In genomic region chr7:100088621-100089457, GRCh38 we compare ENCODE assay signal across 8 cellular contexts. TPM values are rescaled to one million over a fixed set of nuclear protein-coding genes. Genes with fewer than 3 reads are reported as not detected.
A peak's percentile ranks its signal among the peaks of the same experiment; 100 is the strongest.
DNase-seq lines count a peak whose midpoint lies in the region; ATAC-seq and TF ChIP-seq lines count a peak whose summit lies in the region.

Gene COPS6 (plus strand): TSS chr7:100088969. CDS start chr7:100088991, 22 bp downstream.

- TF ChIP-seq CTCF in CD14-positive monocyte (IDR thresholded peaks at IDR 0.05): no peak
- no peak for TF ChIP-seq CTCF in psoas muscle (IDR thresholded peaks at IDR 0.05)
- no peak for TF ChIP-seq CTCF in upper lobe of right lung (IDR thresholded peaks at IDR 0.05)

- peak; percentile 80 for DNase-seq in CD14-positive monocyte (ENCODE audit: low spot score)
- DNase-seq in NAMALWA (ENCODE audit: low spot score): peak; percentile 81
- DNase-seq in T-helper 17 cell: peak; percentile 82 to 89 (median 87)
- peak; percentile 94 for DNase-seq in left ventricle myocardium superior
- DNase-seq in psoas muscle: peak; percentile 90 to 94
- DNase-seq in upper lobe of right lung: peak; percentile 93

- H3K4me3 Mint-ChIP-seq in CD14-positive monocyte (peak within 1 kb of the TSS; percentile 87 to 92), T-helper 17 cell (peak within 1 kb of the TSS; percentile 92)

- peaks cover under 1 to 4% (median 4%) of the 10 kb centered on the region in 3 donors for H3K27me3 Mint-ChIP-seq in CD14-positive monocyte (ENCODE audit: low read depth in 3 of 3)
- H3K27me3 Mint-ChIP-seq in T-helper 17 cell: no peaks in the 10 kb centered on the region

- H3K27ac Mint-ChIP-seq in CD14-positive monocyte (peak within 1 kb of the TSS; percentile 78 to 93 (median 90)), T-helper 17 cell (peak within 1 kb of the TSS; percentile 96)

- H3K9me3 ChIP-seq in T-helper 17 cell (ENCODE audit: control insufficient read depth, low read length, poor library complexity, severe bottlenecking): no peaks in the 10 kb centered on the region
- H3K9me3 ChIP-seq in psoas muscle: no peaks in the 10 kb centered on the region
- no peaks in the 10 kb centered on the region for H3K9me3 ChIP-seq in upper lobe of right lung

- intact Hi-C loops in CD14-positive monocyte (cut with micrococcal nuclease): loop anchor here (10.0 kb wide), 1 partner anchor 74 kb away; the partner anchor contains the start of gene ZKSCAN1 (in 2 of the 2)
- intact Hi-C loops in left ventricle myocardium superior (cut with micrococcal nuclease): no loop called here
- intact Hi-C loops in psoas muscle (cut with DNase I): loop anchor here in 1 of 2 donors (5.0 kb wide), 1 partner anchor 38 kb away; the partner anchor contains the start of gene MBLAC1
- intact Hi-C loops in upper lobe of right lung (cut with DNase I): no loop called here

- H3K4me3 ChIP-seq in psoas muscle (peak within 1 kb of the TSS; percentile 85), upper lobe of right lung (peak within 1 kb of the TSS; percentile 88)

- H3K4me1 Mint-ChIP-seq in CD14-positive monocyte (peaks cover 22% of the 10 kb centered on the region), T-helper 17 cell (peaks cover 12% of the 10 kb centered on the region)

- H3K27ac ChIP-seq in angular gyrus (ENCODE audit: low read depth, low read length): peak within 1 kb of the TSS; percentile 87
- H3K27ac ChIP-seq in psoas muscle: peak within 1 kb of the TSS; percentile 90
- peak within 1 kb of the TSS; percentile 94 for H3K27ac ChIP-seq in upper lobe of right lung

- H3K36me3 ChIP-seq in psoas muscle (ENCODE audit: insufficient read depth in 1 of 2, low read depth in 1 of 2) (peaks cover 4 to 38% of the 10 kb centered on the region in 2 donors), upper lobe of right lung (peaks cover 38% of the 10 kb centered on the region)

- WGBS in psoas muscle, 3 donors: 0 to 1% (median 0%) methylated on average over 63 to 68 of the region's 68 CpGs

- ATAC-seq in GM21360 (IDR thresholded peaks at IDR 0.05; ENCODE audit: unreplicated experiment): peak; percentile 48
- ATAC-seq in T-helper 17 cell: peak; percentile 85
- peak; percentile 90 for ATAC-seq in left ventricle myocardium superior
- ATAC-seq in psoas muscle: peak; percentile 85 to 95 (median 92)
- peak; percentile 96 for ATAC-seq in upper lobe of right lung

- H3K36me3 Mint-ChIP-seq in CD14-positive monocyte: peaks cover 36 to 37% of the 10 kb centered on the region in 2 donors
- peaks cover 7% of the 10 kb centered on the region for H3K36me3 Mint-ChIP-seq in T-helper 17 cell (ENCODE audit: low read depth)

- H3K9me3 Mint-ChIP-seq in CD14-positive monocyte: no peaks in the 10 kb centered on the region

- H3K27me3 ChIP-seq in psoas muscle (ENCODE audit: insufficient read depth in 3 of 3, low read length in 2 of 3): no peaks in the 10 kb centered on the region
- H3K27me3 ChIP-seq in upper lobe of right lung: no peaks in the 10 kb centered on the region

- H3K4me1 ChIP-seq in psoas muscle (peaks cover 20% of the 10 kb centered on the region), upper lobe of right lung (peaks cover 13% of the 10 kb centered on the region)

RNA-seq across cellular contexts. Expression of gene COPS6, which starts in this region (rescaled TPM):
- polyA plus RNA-seq in CD14-positive monocyte (100 to 1,000 TPM; 109 to 119 TPM), psoas muscle (100 to 1,000 TPM; 104 to 145 (median 126) TPM)
- total RNA-seq in T-helper 17 cell (10 to 100 TPM; 62.5 to 64.7 TPM), left ventricle myocardium superior (126 TPM), psoas muscle (100 to 1,000 TPM in 3 of 4 donors, 10 to 100 TPM in 1; 82.9 to 130 (median 111) TPM), upper lobe of right lung (69.5 TPM)

Comparison
In these comparisons a context has a peak if more than half of its experiments do, and no peak if none do; other contexts are left out.
1. Peak in every context shown above with its lines: DNase-seq, ATAC-seq, H3K4me3 ChIP-seq and H3K27ac ChIP-seq.
2. intact Hi-C loops: an anchor here in CD14-positive monocyte (10.0 kb wide); none called in left ventricle myocardium superior and upper lobe of right lung.